In the genomic region with DNA sequence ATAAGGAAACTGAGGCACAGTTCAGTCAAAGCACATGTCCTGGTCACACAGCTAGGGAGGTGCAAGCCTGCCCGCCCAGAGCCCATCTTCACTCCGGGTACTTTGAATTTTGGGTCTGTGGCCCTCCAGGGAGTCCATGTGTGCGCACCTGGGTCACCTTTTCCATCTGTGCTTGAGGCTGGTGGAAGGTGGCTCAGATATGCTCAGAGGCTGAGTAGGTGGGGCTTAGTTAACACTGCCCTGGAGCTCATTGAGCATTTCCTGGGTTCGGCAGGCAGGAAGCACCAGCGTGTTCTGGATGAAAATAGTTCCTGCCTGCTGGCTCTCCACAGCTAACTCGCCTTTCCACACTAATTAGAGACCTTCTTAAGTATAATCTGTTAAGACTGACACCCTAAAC, we compare ENCODE assay signal across 2 cellular contexts.
TF ChIP-seq lines count a peak whose summit lies in the region.

No MANE protein-coding gene starts in this region.

TF ChIP-seq in GM12891, 5 proteins besides CTCF, POLR2A, EP300 and RAD21:
- TF ChIP-seq TAF1 (IDR thresholded peaks at IDR 0.05; ENCODE audit: low read depth, low read length) (no peak), PAX5 (IDR thresholded peaks at IDR 0.05; ENCODE audit: insufficient read depth, low read length, severe bottlenecking) (no peak), SPI1 (IDR thresholded peaks at IDR 0.05; ENCODE audit: low read depth, low read length) (no peak), POLR2AphosphoS5 (IDR thresholded peaks at IDR 0.05; ENCODE audit: low read depth, low read length) (no peak), POU2F2 (IDR thresholded peaks at IDR 0.05; ENCODE audit: low read depth, low read length) (no peak)

TF ChIP-seq in SK-N-SH treated with all-trans-retinoic acid at 6 μM for 48 hours, 23 proteins besides CTCF, POLR2A, EP300 and RAD21:
- TF ChIP-seq, protein P1, sequence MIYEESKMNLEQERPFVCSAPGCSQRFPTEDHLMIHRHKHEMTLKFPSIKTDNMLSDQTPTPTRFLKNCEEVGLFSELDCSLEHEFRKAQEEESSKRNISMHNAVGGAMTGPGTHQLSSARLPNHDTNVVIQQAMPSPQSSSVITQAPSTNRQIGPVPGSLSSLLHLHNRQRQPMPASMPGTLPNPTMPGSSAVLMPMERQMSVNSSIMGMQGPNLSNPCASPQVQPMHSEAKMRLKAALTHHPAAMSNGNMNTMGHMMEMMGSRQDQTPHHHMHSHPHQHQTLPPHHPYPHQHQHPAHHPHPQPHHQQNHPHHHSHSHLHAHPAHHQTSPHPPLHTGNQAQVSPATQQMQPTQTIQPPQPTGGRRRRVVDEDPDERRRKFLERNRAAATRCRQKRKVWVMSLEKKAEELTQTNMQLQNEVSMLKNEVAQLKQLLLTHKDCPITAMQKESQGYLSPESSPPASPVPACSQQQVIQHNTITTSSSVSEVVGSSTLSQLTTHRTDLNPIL (CRISPR knock-in tag; IDR thresholded peaks at IDR 0.05; ENCODE audit: low read depth) = no peak
- no peak for TF ChIP-seq ZFP3 (CRISPR knock-in tag; IDR thresholded peaks at IDR 0.05)
- no peak for TF ChIP-seq ISL1 (CRISPR knock-in tag; IDR thresholded peaks at IDR 0.05)
- no peak for TF ChIP-seq TOX (CRISPR knock-in tag; IDR thresholded peaks at IDR 0.05; ENCODE audit: borderline replicate concordance)
- TF ChIP-seq ZNF70 (CRISPR knock-in tag; IDR thresholded peaks at IDR 0.05) = no peak
- TF ChIP-seq ESRRG (CRISPR knock-in tag; IDR thresholded peaks at IDR 0.05) = no peak
- TF ChIP-seq ZFP30 (CRISPR knock-in tag; IDR thresholded peaks at IDR 0.05) = no peak
- no peak for TF ChIP-seq TCF4 (CRISPR knock-in tag; IDR thresholded peaks at IDR 0.05; ENCODE audit: borderline replicate concordance)
- no peak for TF ChIP-seq GLIS3 (CRISPR knock-in tag; IDR thresholded peaks at IDR 0.05)
- TF ChIP-seq CSRNP3 (CRISPR knock-in tag; IDR thresholded peaks at IDR 0.05) = no peak
- TF ChIP-seq POU6F1 (CRISPR knock-in tag; IDR thresholded peaks at IDR 0.05; ENCODE audit: borderline replicate concordance, low read depth) = no peak
- TF ChIP-seq ZNF565 (CRISPR knock-in tag; conservative IDR thresholded peaks at IDR 0.05; ENCODE audit: low read depth) = no peak
- TF ChIP-seq CSDC2 (CRISPR knock-in tag; IDR thresholded peaks at IDR 0.05) = no peak
- no peak for TF ChIP-seq ARNTL (CRISPR knock-in tag; IDR thresholded peaks at IDR 0.05; ENCODE audit: borderline replicate concordance, low read depth)
